Comparison of ENCODE assay signal across 18 cellular contexts in genomic region chr6:170366248-170366960, GRCh38. TPM values are rescaled to one million over a fixed set of nuclear protein-coding genes. Genes with fewer than 3 reads are reported as not detected.
DNase-seq lines count a peak whose midpoint lies in the region; ATAC-seq and TF ChIP-seq lines count a peak whose summit lies in the region.
"Had no signal": no experiment of that assay in that cellular context is flagged by ENCODE, and none has a peak within 500 bp of the region (broad histone marks: within the 10 kb centered on the region; RNA-seq: fewer than 3 reads in every experiment).

No MANE protein-coding gene starts in this region.

- peaks cover 19% of the 10 kb centered on the region for H3K36me3 Mint-ChIP-seq in Caco-2 (ENCODE audit: insufficient read depth, unreplicated experiment)

- H3K27me3 ChIP-seq in Caco-2 (replicated peaks; ENCODE audit: control insufficient read depth, insufficient read depth, low read length) = no peaks in the 10 kb centered on the region
- H3K27me3 ChIP-seq: esophagus muscularis mucosa, right lobe of liver had no signal

- no peaks in the 10 kb centered on the region for H3K27me3 Mint-ChIP-seq in Caco-2 (ENCODE audit: insufficient read depth, unreplicated experiment)
- H3K27me3 Mint-ChIP-seq: activated CD4-positive, alpha-beta memory T cell treated with anti-CD3 and anti-CD28 coated beads for 36 hours had no signal

- ATAC-seq in left lobe of liver = peak; percentile 54
- ATAC-seq in GM21423 (IDR thresholded peaks at IDR 0.05; ENCODE audit: unreplicated experiment) = no peak
- ATAC-seq in HG03378 (IDR thresholded peaks at IDR 0.05; ENCODE audit: unreplicated experiment) = no peak
- ATAC-seq: K562 had no signal

- peaks cover 2% of the 10 kb centered on the region for H3K36me3 ChIP-seq in Caco-2 (ENCODE audit: control insufficient read depth, insufficient read depth, low read length)
- H3K36me3 ChIP-seq: right lobe of liver had no signal

- POLR2A ChIA-PET in Caco-2 (lab: Charles Lee) = no interaction called here

- intact Hi-C loops in Caco-2 (cut with micrococcal nuclease; ENCODE audit: unreplicated experiment) (no loop called here), posterior cingulate gyrus (cut with DNase I) (loop anchor here (10.0 kb wide), 1 partner anchor 158 kb away; no protein-coding TSS in a partner anchor)

- peak overlapping the region; percentile 34 for H3K27ac Mint-ChIP-seq in Caco-2 (ENCODE audit: unreplicated experiment)
- H3K27ac Mint-ChIP-seq: activated CD4-positive, alpha-beta memory T cell treated with anti-CD3 and anti-CD28 coated beads for 36 hours; activated T-helper 1 cell treated with anti-CD3 and anti-CD28 coated beads, Interleukin-12 subunit alpha, Interleukin-12 subunit beta, Interleukin-2, Interleukin-4 antibody, amounts not matched to agents 30 ng/mL and 10 ng/mL and 1 ng/mL, durations not matched to agents 14 hours and 24 hours and 36 hours had no signal

- H3K4me1 ChIP-seq in Caco-2 = peaks cover 31% of the 10 kb centered on the region
- H3K4me1 ChIP-seq: right lobe of liver had no signal

- no peak overlapping the region for H3K4me3 ChIP-seq in Caco-2 (ENCODE audit: low read depth, low read length)
- H3K4me3 ChIP-seq: esophagus muscularis mucosa, K562, lung, right lobe of liver had no signal

- CTCF ChIA-PET in Caco-2 (lab: Charles Lee) = no interaction called here

- no TSS peak for BruUV-seq in Caco-2 (replicated peaks; lab: Mats Ljungman, UMichigan)

- TF ChIP-seq CTCF in Caco-2 (IDR thresholded peaks at IDR 0.05; ENCODE audit: insufficient read depth in 1 of 2, low read depth in 1 of 2, low read length in 1 of 2, severe bottlenecking in 1 of 2, unreplicated experiment in 1 of 2) = no peak

- DNase-seq in Caco-2 (no peak), HuH-7 (ENCODE audit: low spot score) (peak; percentile 36), left lobe of liver (ENCODE audit: low spot score) (no peak), posterior cingulate gyrus (peak in 7 of 10 donors; percentile 20 to 89 (median 40)), NOMO-1 treated with DMSO at 0.1 percent for 48 hours (lab: John Stamatoyannopoulos, UW; ENCODE audit: unreplicated experiment) (no peak)
- DNase-seq: activated CD4-positive, alpha-beta memory T cell treated with anti-CD3 and anti-CD28 coated beads for 36 hours; Calu3; HCEC 1CT; NCI-H1694 treated with DMSO at 0.1 percent for 48 hours; NCI-H226; right lobe of liver; RPMI8226 had no signal

- no peak overlapping the region for H3K4me3 Mint-ChIP-seq in Caco-2 (ENCODE audit: unreplicated experiment)
- H3K4me3 Mint-ChIP-seq: activated CD4-positive, alpha-beta memory T cell treated with anti-CD3 and anti-CD28 coated beads for 36 hours; activated T-helper 1 cell treated with anti-CD3 and anti-CD28 coated beads, Interleukin-12 subunit alpha, Interleukin-12 subunit beta, Interleukin-2, Interleukin-4 antibody, amounts not matched to agents 30 ng/mL and 10 ng/mL and 1 ng/mL, durations not matched to agents 14 hours and 24 hours and 36 hours had no signal

- H3K9me3 ChIP-seq in Caco-2 = no peaks in the 10 kb centered on the region
- H3K9me3 ChIP-seq: esophagus muscularis mucosa, right lobe of liver had no signal

- H3K9me3 Mint-ChIP-seq in Caco-2 (ENCODE audit: unreplicated experiment) = no peaks in the 10 kb centered on the region
- H3K9me3 Mint-ChIP-seq: activated CD4-positive, alpha-beta memory T cell treated with anti-CD3 and anti-CD28 coated beads for 36 hours; activated T-helper 1 cell treated with anti-CD3 and anti-CD28 coated beads, Interleukin-12 subunit alpha, Interleukin-12 subunit beta, Interleukin-2, Interleukin-4 antibody, amounts not matched to agents 30 ng/mL and 10 ng/mL and 1 ng/mL, durations not matched to agents 14 hours and 24 hours and 36 hours had no signal

- H3K4me1 Mint-ChIP-seq in Caco-2 (ENCODE audit: low read depth, unreplicated experiment) = peaks cover 23% of the 10 kb centered on the region

RNA-seq across cellular contexts. Expression of gene FAM120B, which starts 59.8 kb away (rescaled TPM):
- 20.9 and 21.0 TPM in 2 replicates for total RNA-seq in Caco-2 (2022)
- total RNA-seq in left lobe of liver = 11.6 TPM

Comparison
In these comparisons a context has a peak if more than half of its experiments do, and no peak if none do; other contexts are left out.
1. DNase-seq: peak in HuH-7 (single experiment) and posterior cingulate gyrus (7 of 10); none in Caco-2 (0 of 2), left lobe of liver (single experiment) and NOMO-1 treated with DMSO at 0.1 percent for 48 hours (single experiment).